Comparison of ENCODE assay signal across 24 cellular contexts in the genomic region with DNA sequence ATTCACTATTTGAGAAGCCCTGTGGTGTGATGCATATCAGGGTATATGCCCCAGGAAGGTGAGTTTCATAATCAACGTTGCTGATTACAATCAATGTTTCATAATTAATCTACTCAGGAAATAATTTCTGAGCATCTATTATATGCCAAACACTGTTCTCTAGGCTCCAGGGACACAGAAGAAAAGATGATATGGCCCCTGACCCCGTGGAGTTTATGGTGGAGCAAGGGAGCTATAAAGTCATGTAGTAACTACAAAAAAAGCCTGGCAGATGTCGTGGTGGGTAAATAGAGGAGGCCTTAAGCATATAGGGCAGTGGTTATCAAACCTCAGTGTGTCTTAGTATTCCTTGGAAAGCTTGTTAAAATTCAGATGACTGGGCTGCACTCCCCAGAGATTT. TPM values are rescaled to one million over a fixed set of nuclear protein-coding genes. Genes with fewer than 3 reads are reported as not detected.
"Had no signal": no experiment of that assay in that cellular context is flagged by ENCODE, and none has a peak within 500 bp of the region (broad histone marks: within the 10 kb centered on the region; RNA-seq: fewer than 3 reads in every experiment).

No MANE protein-coding gene starts in this region.

- H3K4me1 ChIP-seq: breast epithelium, esophagus muscularis mucosa, gastrocnemius medialis, right atrium auricular region, tibial nerve had no signal

- H3K27me3 Mint-ChIP-seq: dendritic cell treated with granulocyte-macrophage colony-stimulating factor and Interleukin-4, amounts not matched to agents 40 ng/mL and 50 ng/mL, for 4 days had no signal

- H3K27me3 ChIP-seq: breast epithelium, esophagus muscularis mucosa, gastrocnemius medialis, right atrium auricular region, spleen, tibial nerve had no signal

- H3K4me3 Mint-ChIP-seq: activated B cell treated with CpG ODN at 0.5 μM for 24 hours; activated CD8-positive, alpha-beta T cell treated with anti-CD3 and anti-CD28 coated beads for 36 hours; activated T-cell treated with anti-CD3 and anti-CD28 coated beads, Interleukin-2, amount 50 U/mL, for 4 hours; dendritic cell treated with granulocyte-macrophage colony-stimulating factor and Interleukin-4, amounts not matched to agents 40 ng/mL and 50 ng/mL, for 4 days; endodermal cell; memory B cell; naive thymus-derived CD8-positive, alpha-beta T cell; neural crest cell had no signal

- H3K9me3 ChIP-seq: breast epithelium, esophagus muscularis mucosa, gastrocnemius medialis, right atrium auricular region, spleen, tibial nerve had no signal

- H3K9me3 Mint-ChIP-seq: activated B cell treated with CpG ODN at 0.5 μM for 24 hours; activated CD8-positive, alpha-beta T cell treated with anti-CD3 and anti-CD28 coated beads for 36 hours; activated naive CD4-positive, alpha-beta T cell treated with anti-CD3 and anti-CD28 coated beads, Interleukin-2, amount 50 U/mL, for 72 hours; activated T-cell treated with anti-CD3 and anti-CD28 coated beads, Interleukin-2, amount 50 U/mL, for 4 hours; neural crest cell had no signal

- H3K4me3 ChIP-seq: breast epithelium, esophagus muscularis mucosa, gastrocnemius medialis, right atrium auricular region, spleen, tibial nerve had no signal

- ATAC-seq: activated CD8-positive, alpha-beta T cell treated with anti-CD3 and anti-CD28 coated beads for 36 hours; activated naive CD4-positive, alpha-beta T cell treated with anti-CD3 and anti-CD28 coated beads, Interleukin-2, amount 50 U/mL, for 72 hours; activated T-cell treated with anti-CD3 and anti-CD28 coated beads, Interleukin-2, amount 50 U/mL, for 4 hours; gastrocnemius medialis; naive thymus-derived CD8-positive, alpha-beta T cell had no signal

- H3K27ac ChIP-seq: breast epithelium, esophagus muscularis mucosa, gastrocnemius medialis, right atrium auricular region, spleen, tibial nerve had no signal

- DNase-seq: activated B cell treated with CpG ODN at 0.5 μM for 24 hours; activated CD4-positive, alpha-beta T cell treated with anti-CD3 and anti-CD28 coated beads, Interleukin-2, amount 50 U/mL, for 1 hour; activated CD8-positive, alpha-beta T cell treated with anti-CD3 and anti-CD28 coated beads for 36 hours; activated naive CD4-positive, alpha-beta T cell; activated T-cell treated with anti-CD3 and anti-CD28 coated beads, Interleukin-2, amount 50 U/mL, for 4 hours; central memory CD4-positive, alpha-beta T cell; endodermal cell; gastrocnemius medialis; glutamatergic neuron; kidney; midbrain; naive thymus-derived CD8-positive, alpha-beta T cell; occipital lobe; spleen; stimulated activated naive CD4-positive, alpha-beta T cell treated with Interleukin-2 at 50 U/mL for 16 hours had no signal

- H3K36me3 Mint-ChIP-seq: activated naive CD4-positive, alpha-beta T cell treated with anti-CD3 and anti-CD28 coated beads, Interleukin-2, amount 50 U/mL, for 72 hours had no signal

- H3K36me3 ChIP-seq: breast epithelium, esophagus muscularis mucosa, gastrocnemius medialis, right atrium auricular region, spleen, tibial nerve had no signal

- H3K4me1 Mint-ChIP-seq: activated B cell treated with CpG ODN at 0.5 μM for 24 hours, neural crest cell had no signal

- H3K27ac Mint-ChIP-seq: activated B cell treated with CpG ODN at 0.5 μM for 24 hours; activated CD8-positive, alpha-beta T cell treated with anti-CD3 and anti-CD28 coated beads for 36 hours; activated naive CD4-positive, alpha-beta T cell treated with anti-CD3 and anti-CD28 coated beads, Interleukin-2, amount 50 U/mL, for 72 hours; dendritic cell treated with granulocyte-macrophage colony-stimulating factor and Interleukin-4, amounts not matched to agents 40 ng/mL and 50 ng/mL, for 4 days; endodermal cell; memory B cell; naive thymus-derived CD8-positive, alpha-beta T cell had no signal

RNA-seq across cellular contexts. Expression of gene BCAS1, which starts 40.1 kb away (rescaled TPM):
- total RNA-seq: activated naive CD4-positive, alpha-beta T cell treated with anti-CD3 and anti-CD28 coated beads, Interleukin-2, amount 50 U/mL, for 72 hours; endodermal cell; naive thymus-derived CD8-positive, alpha-beta T cell; neural crest cell; pulmonary artery endothelial cell; right atrium auricular region had no signal
- polyA plus RNA-seq: naive thymus-derived CD8-positive, alpha-beta T cell had no signal
